In the genomic region with DNA sequence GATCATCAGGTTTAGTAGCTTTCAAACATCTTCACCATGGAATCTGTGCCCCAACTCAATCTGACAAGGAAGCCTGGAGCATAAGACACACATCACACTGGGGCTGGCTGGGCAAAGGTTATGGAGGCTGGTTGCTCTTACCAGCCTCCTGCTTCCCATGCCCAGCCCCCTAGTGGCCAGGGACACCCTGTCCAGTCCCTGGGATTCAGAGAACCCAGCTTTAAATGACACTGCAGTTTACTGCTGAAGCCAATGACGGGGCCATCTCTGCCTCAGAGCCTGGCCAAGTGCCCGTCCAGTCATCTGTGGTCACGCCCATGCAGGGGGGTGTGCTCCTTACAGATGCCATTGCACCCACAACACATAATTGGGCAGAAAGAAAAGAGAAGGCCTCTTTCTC, we compare ENCODE assay signal across 13 cellular contexts.
DNase-seq lines count a peak whose midpoint lies in the region; ATAC-seq and TF ChIP-seq lines count a peak whose summit lies in the region.
"Had no signal": no experiment of that assay in that cellular context is flagged by ENCODE, and none has a peak within 500 bp of the region (broad histone marks: within the 10 kb centered on the region; RNA-seq: fewer than 3 reads in every experiment).

No MANE protein-coding gene starts in this region.

- peak; percentile 26 for ATAC-seq in activated CD4-positive, alpha-beta T cell treated with anti-CD3 and anti-CD28 coated beads for 36 hours
- ATAC-seq in PC-3 (no peak), HG03039 (IDR thresholded peaks at IDR 0.05; ENCODE audit: unreplicated experiment) (no peak)
- ATAC-seq: GM12878 had no signal

- TF ChIP-seq CTCF in PC-3 (conservative IDR thresholded peaks at IDR 0.05; ENCODE audit: low read depth, low read length) (peak; percentile 31; the same call in 1 of the 2 replicates), hepatocyte (IDR thresholded peaks at IDR 0.05; ENCODE audit: poor library complexity) (peak; percentile 41), testis (IDR thresholded peaks at IDR 0.05) (peak in 2 of 3 experiments; percentile 23 to 41), tibial nerve (IDR thresholded peaks at IDR 0.05) (no peak)

- no peak overlapping the region for H3K9ac ChIP-seq in PC-3 (ENCODE audit: low read length)

- no peaks in the 10 kb centered on the region for H3K79me2 ChIP-seq in PC-3 (ENCODE audit: low read length)
- no peaks in the 10 kb centered on the region for H3K79me2 ChIP-seq in hepatocyte

- H3K27ac ChIP-seq in PC-3 (ENCODE audit: low read length): no peak overlapping the region
- H3K27ac ChIP-seq in hepatocyte: no peak overlapping the region
- no peak overlapping the region for H3K27ac ChIP-seq in testis
- H3K27ac ChIP-seq in tibial nerve: no peak overlapping the region
- H3K27ac ChIP-seq: neutrophil had no signal

- no peaks in the 10 kb centered on the region for H4K20me1 ChIP-seq in PC-3 (ENCODE audit: low read length)
- no peaks in the 10 kb centered on the region for H4K20me1 ChIP-seq in hepatocyte (ENCODE audit: insufficient read depth, poor library complexity, severe bottlenecking)

- no TSS peak for BruUV-seq in PC-3 (replicated peaks; lab: Mats Ljungman, UMichigan)

- no peaks in the 10 kb centered on the region for H3K9me3 Mint-ChIP-seq in activated CD4-positive, alpha-beta T cell treated with anti-CD3 and anti-CD28 coated beads for 36 hours (ENCODE audit: low read depth)
- H3K9me3 Mint-ChIP-seq in activated T-cell treated with anti-CD3 and anti-CD28 coated beads, Interleukin-2, amount 50 U/mL, for 24 hours: no peaks in the 10 kb centered on the region

- no peaks in the 10 kb centered on the region for H3K4me1 Mint-ChIP-seq in activated CD4-positive, alpha-beta T cell treated with anti-CD3 and anti-CD28 coated beads for 36 hours
- H3K4me1 Mint-ChIP-seq in activated T-cell treated with anti-CD3 and anti-CD28 coated beads, Interleukin-2, amount 50 U/mL, for 24 hours (ENCODE audit: low read depth): no peaks in the 10 kb centered on the region

- H3K27me3 Mint-ChIP-seq in activated CD4-positive, alpha-beta T cell treated with anti-CD3 and anti-CD28 coated beads for 36 hours: peaks cover 3% of the 10 kb centered on the region
- H3K27me3 Mint-ChIP-seq in activated T-cell treated with anti-CD3 and anti-CD28 coated beads, Interleukin-2, amount 50 U/mL, for 24 hours: peaks cover 25% of the 10 kb centered on the region

- H3K4me3 ChIP-seq in PC-3 (ENCODE audit: low read length) (no peak overlapping the region), hepatocyte (no peak overlapping the region), testis (no peak overlapping the region), tibial nerve (no peak overlapping the region)
- H3K4me3 ChIP-seq: GM12878 had no signal

- H3K9me3 ChIP-seq in PC-3 (ENCODE audit: low read length) (no peaks in the 10 kb centered on the region), hepatocyte (ENCODE audit: low read depth) (no peaks in the 10 kb centered on the region), testis (no peaks in the 10 kb centered on the region), tibial nerve (peaks cover 0 to 8% (median 0%) of the 10 kb centered on the region in 4 donors)
- H3K9me3 ChIP-seq: neutrophil had no signal

- intact Hi-C loops in activated CD4-positive, alpha-beta T cell treated with anti-CD3 and anti-CD28 coated beads for 36 hours (cut with DNase I, micrococcal nuclease): no loop called here
- intact Hi-C loops in PC-3 (cut with micrococcal nuclease) (no loop called here), testis (cut with DNase I; ENCODE audit: low total_unique reads) (no loop called here)

- H3K36me3 Mint-ChIP-seq in activated CD4-positive, alpha-beta T cell treated with anti-CD3 and anti-CD28 coated beads for 36 hours (ENCODE audit: low read depth): no peaks in the 10 kb centered on the region
- no peaks in the 10 kb centered on the region for H3K36me3 Mint-ChIP-seq in activated T-cell treated with anti-CD3 and anti-CD28 coated beads, Interleukin-2, amount 50 U/mL, for 24 hours (ENCODE audit: low read depth)

- CTCF ChIA-PET in activated CD4-positive, alpha-beta T cell treated with anti-CD3 and anti-CD28 coated beads for 36 hours (lab: Charles Lee): interaction anchor here (0.6 kb wide), 1 partner anchor 11 kb away, joined by 3 read pairs; no protein-coding TSS in a partner anchor
- CTCF ChIA-PET in PC-3 (lab: Charles Lee): no interaction called here

- no peak overlapping the region for H3K4me2 ChIP-seq in PC-3 (ENCODE audit: low read length)
- H3K4me2 ChIP-seq in hepatocyte: no peak overlapping the region

- no peak overlapping the region for H3K4me3 Mint-ChIP-seq in activated CD4-positive, alpha-beta T cell treated with anti-CD3 and anti-CD28 coated beads for 36 hours
- H3K4me3 Mint-ChIP-seq in activated T-cell treated with anti-CD3 and anti-CD28 coated beads, Interleukin-2, amount 50 U/mL, for 24 hours: no peak overlapping the region

- DNase-seq in activated CD4-positive, alpha-beta T cell treated with anti-CD3 and anti-CD28 coated beads for 36 hours: peak; percentile 17
- DNase-seq in activated CD4-positive, alpha-beta T cell treated with anti-CD3 and anti-CD28 coated beads for 1 hour: no peak
- DNase-seq in PC-3: peak; percentile 6
- peak; percentile 71 for DNase-seq in hepatocyte (ENCODE audit: low spot score)
- peak; percentile 58 for DNase-seq in testis
- DNase-seq in tibial nerve (ENCODE audit: low spot score in 2 of 2): no peak
- no peak for DNase-seq in activated T-cell treated with anti-CD3 and anti-CD28 coated beads, Interleukin-2, amount 50 U/mL, for 24 hours
- DNase-seq: activated T-cell treated with anti-CD3 and anti-CD28 coated beads for 4 hours, cortex of kidney, NCI-H1417 treated with DMSO at 0.1 percent for 48 hours had no signal

- H3K4me1 ChIP-seq in PC-3 (ENCODE audit: insufficient read depth, low read length) (no peaks in the 10 kb centered on the region), hepatocyte (ENCODE audit: insufficient read depth) (no peaks in the 10 kb centered on the region), testis (no peaks in the 10 kb centered on the region), tibial nerve (no peaks in the 10 kb centered on the region)

- H3K27ac Mint-ChIP-seq in activated CD4-positive, alpha-beta T cell treated with anti-CD3 and anti-CD28 coated beads for 36 hours: no peak overlapping the region
- H3K27ac Mint-ChIP-seq in activated T-cell treated with anti-CD3 and anti-CD28 coated beads, Interleukin-2, amount 50 U/mL, for 24 hours: no peak overlapping the region

- TF ChIP-seq POLR2A in testis (IDR thresholded peaks at IDR 0.05) (no peak), tibial nerve (IDR thresholded peaks at IDR 0.05) (no peak)

- H3K36me3 ChIP-seq in PC-3 (ENCODE audit: low read depth, low read length) (no peaks in the 10 kb centered on the region), hepatocyte (replicated peaks; ENCODE audit: insufficient read depth, low read depth) (no peaks in the 10 kb centered on the region), testis (ENCODE audit: low read depth, missing control alignments) (no peaks in the 10 kb centered on the region), tibial nerve (no peaks in the 10 kb centered on the region)
- H3K36me3 ChIP-seq: neutrophil had no signal

- WGBS in hepatocyte (ENCODE audit: low lambda C conversion rate, missing lambda C conversion rate): 87% methylated on average over 3 of the region's 3 CpGs
- 78 to 86% methylated on average over 1 to 3 of the region's 3 CpGs for WGBS in testis, 2 donors
- WGBS in tibial nerve, 2 donors: 84 to 86% methylated on average over 3 of the region's 3 CpGs

- H3F3A ChIP-seq in PC-3 (ENCODE audit: low read length, unreplicated experiment): no peaks in the 10 kb centered on the region

- TF ChIP-seq EP300 in tibial nerve (IDR thresholded peaks at IDR 0.05): no peak

- H3K9me2 ChIP-seq in PC-3 (replicated peaks; ENCODE audit: low read length): no peaks in the 10 kb centered on the region
- no peaks in the 10 kb centered on the region for H3K9me2 ChIP-seq in hepatocyte (replicated peaks; ENCODE audit: insufficient read depth)

- POLR2A ChIA-PET in activated CD4-positive, alpha-beta T cell treated with anti-CD3 and anti-CD28 coated beads for 36 hours (lab: Charles Lee): no interaction called here
- POLR2A ChIA-PET in PC-3 (lab: Charles Lee; ENCODE audit: unreplicated experiment): no interaction called here

- no peaks in the 10 kb centered on the region for H3K27me3 ChIP-seq in PC-3 (ENCODE audit: low read length)
- H3K27me3 ChIP-seq in hepatocyte: no peaks in the 10 kb centered on the region
- no peaks in the 10 kb centered on the region for H3K27me3 ChIP-seq in testis
- no peaks in the 10 kb centered on the region for H3K27me3 ChIP-seq in tibial nerve
- H3K27me3 ChIP-seq: neutrophil had no signal

- H2AFZ ChIP-seq in PC-3 (ENCODE audit: low read length) (no peak overlapping the region), hepatocyte (no peak overlapping the region)

Comparison
In these comparisons a context has a peak if more than half of its experiments do, and no peak if none do; other contexts are left out.
1. DNase-seq: peak in activated CD4-positive, alpha-beta T cell treated with anti-CD3 and anti-CD28 coated beads for 36 hours (single experiment), PC-3 (single experiment), hepatocyte (single experiment) and testis (single experiment); none in activated CD4-positive, alpha-beta T cell treated with anti-CD3 and anti-CD28 coated beads for 1 hour (single experiment), tibial nerve (0 of 2) and activated T-cell treated with anti-CD3 and anti-CD28 coated beads, Interleukin-2, amount 50 U/mL, for 24 hours (single experiment).
2. CTCF ChIP-seq: peak in PC-3 (single experiment), hepatocyte (single experiment) and testis (2 of 3); none in tibial nerve (0 of 5).